Comparison of ENCODE assay signal across 23 cellular contexts in genomic region chr7:147992698-147993097, GRCh38.
DNase-seq lines count a peak whose midpoint lies in the region; ATAC-seq and TF ChIP-seq lines count a peak whose summit lies in the region.
"Had no signal": no experiment of that assay in that cellular context is flagged by ENCODE, and none has a peak within 500 bp of the region (broad histone marks: within the 10 kb centered on the region; RNA-seq: fewer than 3 reads in every experiment).

No MANE protein-coding gene starts in this region.

- no peaks in the 10 kb centered on the region for H3K9me3 ChIP-seq in SK-N-SH
- H3K9me3 ChIP-seq: A549 had no signal

- H3K27me3 ChIP-seq in SK-N-SH (ENCODE audit: insufficient read depth) (no peaks in the 10 kb centered on the region), GM23338 (ENCODE audit: insufficient read depth) (no peaks in the 10 kb centered on the region)
- H3K27me3 ChIP-seq: BLaER1 treated with 17β-estradiol and CSF1 and Interleukin-3, amounts not matched to agents 10 nM and 100 nM had no signal

- H4K20me1 ChIP-seq in SK-N-SH (ENCODE audit: insufficient read depth) (no peaks in the 10 kb centered on the region), GM23338 (replicated peaks; ENCODE audit: insufficient read depth) (no peaks in the 10 kb centered on the region)
- H4K20me1 ChIP-seq: BLaER1 treated with 17β-estradiol and CSF1 and Interleukin-3, amounts not matched to agents 10 nM and 100 nM had no signal

- H3K4me2 ChIP-seq in SK-N-SH (no peak overlapping the region), GM23338 (no peak overlapping the region)
- H3K4me2 ChIP-seq: A549; BLaER1 treated with 17β-estradiol and CSF1 and Interleukin-3, amounts not matched to agents 10 nM and 100 nM had no signal

- H3K79me2 ChIP-seq in SK-N-SH (ENCODE audit: insufficient read depth) = no peaks in the 10 kb centered on the region
- no peaks in the 10 kb centered on the region for H3K79me2 ChIP-seq in GM23338 (replicated peaks; ENCODE audit: insufficient read depth)

- TF ChIP-seq CTCF in SK-N-SH (IDR thresholded peaks at IDR 0.05) = no peak
- TF ChIP-seq CTCF in GM23338 (conservative IDR thresholded peaks at IDR 0.05; ENCODE audit: low read depth in 2 of 2) = no peak

- no peaks in the 10 kb centered on the region for H3F3A ChIP-seq in SK-N-SH (replicated peaks; ENCODE audit: insufficient read depth)
- H3F3A ChIP-seq in GM23338 (replicated peaks; ENCODE audit: low read depth) = no peaks in the 10 kb centered on the region

- peaks cover 53% of the 10 kb centered on the region for H3K9me3 Mint-ChIP-seq in GM23338
- H3K9me3 Mint-ChIP-seq: CD8-positive, alpha-beta T cell had no signal

- no peaks in the 10 kb centered on the region for H3K4me1 ChIP-seq in SK-N-SH (ENCODE audit: control insufficient read depth in 1 of 2, insufficient read depth in 2 of 2, low read depth in 1 of 2, low read length in 1 of 2)
- H3K4me1 ChIP-seq in GM23338 (ENCODE audit: insufficient read depth) = no peaks in the 10 kb centered on the region
- H3K4me1 ChIP-seq: A549, Caco-2 had no signal

- TF ChIP-seq RAD21 in SK-N-SH (IDR thresholded peaks at IDR 0.05; ENCODE audit: low read length) = no peak

- H3K27ac ChIP-seq in SK-N-SH (ENCODE audit: low read depth in 2 of 2, low read length in 1 of 2) (no peak overlapping the region), GM23338 (ENCODE audit: low read depth) (no peak overlapping the region)
- H3K27ac ChIP-seq: 22Rv1; A549; BLaER1 treated with 17β-estradiol and CSF1 and Interleukin-3, amounts not matched to agents 10 nM and 100 nM; C4-2B had no signal

- H3K4me1 Mint-ChIP-seq in GM23338 = peaks cover 3% of the 10 kb centered on the region; the same call in 1 of the 3 replicates
- H3K4me1 Mint-ChIP-seq: B cell had no signal

- H3K4me3 ChIP-seq in SK-N-SH (ENCODE audit: low read depth in 2 of 2, low read length in 1 of 2) (no peak overlapping the region), GM23338 (no peak overlapping the region)
- H3K4me3 ChIP-seq: A549; BLaER1 treated with 17β-estradiol and CSF1 and Interleukin-3, amounts not matched to agents 10 nM and 100 nM; GM12878 had no signal

- H3K36me3 ChIP-seq in SK-N-SH (replicated peaks in 1 of 2; ENCODE audit: control insufficient read depth in 1 of 2, insufficient read depth in 2 of 2, low read length in 1 of 2) (no peaks in the 10 kb centered on the region), GM23338 (ENCODE audit: insufficient read depth) (no peaks in the 10 kb centered on the region)
- H3K36me3 ChIP-seq: BLaER1 treated with 17β-estradiol and CSF1 and Interleukin-3, amounts not matched to agents 10 nM and 100 nM had no signal

- no peak for TF ChIP-seq EP300 in SK-N-SH (IDR thresholded peaks at IDR 0.05; ENCODE audit: borderline replicate concordance in 1 of 2, low read depth in 1 of 2, low read length in 1 of 2)

- H3K36me3 Mint-ChIP-seq in GM23338 (ENCODE audit: low read depth) = peaks cover 25% of the 10 kb centered on the region
- H3K36me3 Mint-ChIP-seq: CD8-positive, alpha-beta T cell had no signal

- ATAC-seq in SK-N-SH treated with all-trans-retinoic acid at 6 μM for 48 hours (no peak), GM19452 (IDR thresholded peaks at IDR 0.05; ENCODE audit: unreplicated experiment) (no peak), GM23338 (no peak)
- ATAC-seq: A549; CD8-positive, alpha-beta T cell; GM12878 had no signal

- H3K9me2 ChIP-seq in SK-N-SH = no peaks in the 10 kb centered on the region
- no peaks in the 10 kb centered on the region for H3K9me2 ChIP-seq in GM23338 (ENCODE audit: insufficient read depth)

- H3K27ac Mint-ChIP-seq in GM23338 = no peak overlapping the region
- H3K27ac Mint-ChIP-seq: B cell; CD4-positive, alpha-beta T cell; CD8-positive, alpha-beta T cell had no signal

- POLR2A ChIA-PET in SK-N-SH (lab: Yijun Ruan, JAX) = no interaction called here

- CTCF ChIA-PET in SK-N-SH (lab: Yijun Ruan, JAX) = no interaction called here

- no peak overlapping the region for H2AFZ ChIP-seq in SK-N-SH (ENCODE audit: low read depth)
- H2AFZ ChIP-seq in GM23338 = no peak overlapping the region

- H3K27me3 Mint-ChIP-seq in GM23338 (ENCODE audit: insufficient read depth, low read depth, poor library complexity) = no peaks in the 10 kb centered on the region
- H3K27me3 Mint-ChIP-seq: B cell had no signal

- whole genome bisulfite sequencing in SK-N-SH (ENCODE audit: low lambda C conversion rate) = 28% methylated on average over 2 of the region's 2 CpGs

- H3K9ac ChIP-seq in SK-N-SH = no peak overlapping the region
- H3K9ac ChIP-seq: BLaER1 treated with 17β-estradiol and CSF1 and Interleukin-3, amounts not matched to agents 10 nM and 100 nM had no signal

- H3K4me3 Mint-ChIP-seq in GM23338 = no peak overlapping the region
- H3K4me3 Mint-ChIP-seq: B cell; CD4-positive, alpha-beta T cell; CD8-positive, alpha-beta T cell had no signal

- no peak for DNase-seq in SK-N-SH
- peak; percentile 92 for DNase-seq in NCI-H82 treated with DMSO at 0.1 percent for 48 hours (lab: John Stamatoyannopoulos, UW; ENCODE audit: unreplicated experiment)
- DNase-seq in GM23338 (ENCODE audit: low spot score) = no peak
- DNase-seq: AML-193; Caco-2; Calu3; CD4-positive, alpha-beta T cell; CD8-positive, alpha-beta T cell; DMS 273 treated with DMSO at 0.1 percent for 48 hours; DMS153; DMS53; DMS79; DND-41; EL; GDM1 had no signal

TF ChIP-seq in SK-N-SH treated with all-trans-retinoic acid at 6 μM for 48 hours, 23 proteins besides CTCF, POLR2A, EP300 and RAD21 (continues in another document):
- TF ChIP-seq OSR1 (CRISPR knock-in tag; IDR thresholded peaks at IDR 0.05) (no peak), TCF4 (CRISPR knock-in tag; IDR thresholded peaks at IDR 0.05; ENCODE audit: borderline replicate concordance) (peak; percentile 53; the same call in 1 of the 2 replicates), CREB5 (CRISPR knock-in tag; IDR thresholded peaks at IDR 0.05; ENCODE audit: low read depth) (peak; percentile 62; the same call in 1 of the 2 replicates)

TF ChIP-seq in SK-N-SH, 30 proteins besides CTCF, POLR2A, EP300 and RAD21 (continues in another document):
- TF ChIP-seq FOSL2 (IDR thresholded peaks at IDR 0.05; ENCODE audit: borderline replicate concordance, low read depth) (no peak), USF1 (IDR thresholded peaks at IDR 0.05; ENCODE audit: borderline replicate concordance, low read depth) (no peak), TEAD4 (IDR thresholded peaks at IDR 0.05; ENCODE audit: borderline replicate concordance, insufficient read depth) (no peak), YY1 (IDR thresholded peaks at IDR 0.05; ENCODE audit: low read depth) (no peak), GATA2 (CRISPR knock-in tag; IDR thresholded peaks at IDR 0.05) (no peak), JUND (IDR thresholded peaks at IDR 0.05) (no peak), PBX3 (IDR thresholded peaks at IDR 0.05) (no peak), NRF1 (IDR thresholded peaks at IDR 0.05; ENCODE audit: low read depth, low read length) (no peak)

TF ChIP-seq in GM23338, 12 proteins besides CTCF, POLR2A, EP300 and RAD21:
- TF ChIP-seq EZH2phosphoT487 (IDR thresholded peaks at IDR 0.05; ENCODE audit: unreplicated experiment) (no peak), CREB1 (CRISPR knock-in tag; IDR thresholded peaks at IDR 0.05; ENCODE audit: low read depth) (no peak), ZNF331 (CRISPR knock-in tag; IDR thresholded peaks at IDR 0.05; ENCODE audit: low read depth) (no peak), JUNB (IDR thresholded peaks at IDR 0.05; ENCODE audit: unreplicated experiment) (no peak), REST (IDR thresholded peaks at IDR 0.05; ENCODE audit: unreplicated experiment) (no peak), ETS1 (IDR thresholded peaks at IDR 0.05) (no peak), ZNF114 (CRISPR knock-in tag; IDR thresholded peaks at IDR 0.05) (no peak), STAT1 (IDR thresholded peaks at IDR 0.05; ENCODE audit: unreplicated experiment) (no peak), NANOG (IDR thresholded peaks at IDR 0.05; ENCODE audit: borderline replicate concordance) (no peak), EZH2 (IDR thresholded peaks at IDR 0.05; ENCODE audit: low read depth, unreplicated experiment) (no peak)
TF ChIP-seq in GM23338: peak in this region for 0.
